Comparison of ENCODE assay signal across 2 cellular contexts in the genomic region with DNA sequence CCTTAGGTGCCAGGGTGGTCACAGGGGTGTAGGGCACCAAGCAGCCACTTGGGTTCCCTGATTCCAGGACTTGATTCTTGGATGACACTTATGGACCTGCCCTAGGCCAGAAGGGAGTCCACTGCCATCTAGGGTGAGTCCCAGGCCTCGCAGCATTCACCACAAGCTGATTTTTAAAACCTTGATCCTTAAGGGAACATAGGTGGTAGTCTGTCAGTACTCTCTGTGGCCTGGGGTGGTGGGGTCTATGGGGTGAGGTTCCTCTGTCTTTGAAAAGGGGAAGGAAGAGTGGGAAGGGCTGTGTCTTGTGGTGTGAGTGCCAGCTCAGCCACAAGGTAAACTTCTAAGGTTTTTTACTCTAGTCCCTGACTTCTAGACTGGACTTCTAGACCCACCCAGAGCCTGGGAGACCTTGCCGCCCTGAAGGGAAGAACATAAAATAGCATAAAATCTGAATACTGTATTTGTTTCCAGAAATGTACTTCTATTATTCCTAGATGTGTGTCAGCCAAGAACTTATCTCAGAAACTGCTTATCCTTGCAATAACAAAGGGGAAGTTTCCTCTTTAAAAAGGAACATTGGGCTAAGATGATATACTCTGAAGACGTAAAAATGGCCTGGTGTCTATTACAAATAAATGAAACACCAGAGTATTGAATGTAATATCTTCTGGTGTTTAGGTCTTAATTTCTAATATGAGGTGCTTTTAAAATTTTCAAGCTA.
TF ChIP-seq lines count a peak whose summit lies in the region.

No MANE protein-coding gene starts in this region.

TF ChIP-seq in SK-N-SH treated with all-trans-retinoic acid at 6 μM for 48 hours, 23 proteins besides CTCF, POLR2A, EP300 and RAD21 (continued from another document):
- TF ChIP-seq, protein P1, sequence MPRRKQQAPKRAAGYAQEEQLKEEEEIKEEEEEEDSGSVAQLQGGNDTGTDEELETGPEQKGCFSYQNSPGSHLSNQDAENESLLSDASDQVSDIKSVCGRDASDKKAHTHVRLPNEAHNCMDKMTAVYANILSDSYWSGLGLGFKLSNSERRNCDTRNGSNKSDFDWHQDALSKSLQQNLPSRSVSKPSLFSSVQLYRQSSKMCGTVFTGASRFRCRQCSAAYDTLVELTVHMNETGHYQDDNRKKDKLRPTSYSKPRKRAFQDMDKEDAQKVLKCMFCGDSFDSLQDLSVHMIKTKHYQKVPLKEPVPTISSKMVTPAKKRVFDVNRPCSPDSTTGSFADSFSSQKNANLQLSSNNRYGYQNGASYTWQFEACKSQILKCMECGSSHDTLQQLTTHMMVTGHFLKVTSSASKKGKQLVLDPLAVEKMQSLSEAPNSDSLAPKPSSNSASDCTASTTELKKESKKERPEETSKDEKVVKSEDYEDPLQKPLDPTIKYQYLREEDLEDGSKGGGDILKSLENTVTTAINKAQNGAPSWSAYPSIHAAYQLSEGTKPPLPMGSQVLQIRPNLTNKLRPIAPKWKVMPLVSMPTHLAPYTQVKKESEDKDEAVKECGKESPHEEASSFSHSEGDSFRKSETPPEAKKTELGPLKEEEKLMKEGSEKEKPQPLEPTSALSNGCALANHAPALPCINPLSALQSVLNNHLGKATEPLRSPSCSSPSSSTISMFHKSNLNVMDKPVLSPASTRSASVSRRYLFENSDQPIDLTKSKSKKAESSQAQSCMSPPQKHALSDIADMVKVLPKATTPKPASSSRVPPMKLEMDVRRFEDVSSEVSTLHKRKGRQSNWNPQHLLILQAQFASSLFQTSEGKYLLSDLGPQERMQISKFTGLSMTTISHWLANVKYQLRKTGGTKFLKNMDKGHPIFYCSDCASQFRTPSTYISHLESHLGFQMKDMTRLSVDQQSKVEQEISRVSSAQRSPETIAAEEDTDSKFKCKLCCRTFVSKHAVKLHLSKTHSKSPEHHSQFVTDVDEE (CRISPR knock-in tag; IDR thresholded peaks at IDR 0.05) = no peak
- no peak for TF ChIP-seq SNAI2 (CRISPR knock-in tag; IDR thresholded peaks at IDR 0.05)
- no peak for TF ChIP-seq POU6F1 (CRISPR knock-in tag; IDR thresholded peaks at IDR 0.05; ENCODE audit: borderline replicate concordance, low read depth)
- no peak for TF ChIP-seq ESRRG (CRISPR knock-in tag; IDR thresholded peaks at IDR 0.05)
- TF ChIP-seq, protein P2, sequence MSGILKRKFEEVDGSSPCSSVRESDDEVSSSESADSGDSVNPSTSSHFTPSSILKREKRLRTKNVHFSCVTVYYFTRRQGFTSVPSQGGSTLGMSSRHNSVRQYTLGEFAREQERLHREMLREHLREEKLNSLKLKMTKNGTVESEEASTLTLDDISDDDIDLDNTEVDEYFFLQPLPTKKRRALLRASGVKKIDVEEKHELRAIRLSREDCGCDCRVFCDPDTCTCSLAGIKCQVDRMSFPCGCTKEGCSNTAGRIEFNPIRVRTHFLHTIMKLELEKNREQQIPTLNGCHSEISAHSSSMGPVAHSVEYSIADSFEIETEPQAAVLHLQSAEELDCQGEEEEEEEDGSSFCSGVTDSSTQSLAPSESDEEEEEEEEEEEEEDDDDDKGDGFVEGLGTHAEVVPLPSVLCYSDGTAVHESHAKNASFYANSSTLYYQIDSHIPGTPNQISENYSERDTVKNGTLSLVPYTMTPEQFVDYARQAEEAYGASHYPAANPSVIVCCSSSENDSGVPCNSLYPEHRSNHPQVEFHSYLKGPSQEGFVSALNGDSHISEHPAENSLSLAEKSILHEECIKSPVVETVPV (CRISPR knock-in tag; IDR thresholded peaks at IDR 0.05) = no peak
- no peak for TF ChIP-seq ISL1 (CRISPR knock-in tag; IDR thresholded peaks at IDR 0.05)
- TF ChIP-seq GLIS3 (CRISPR knock-in tag; IDR thresholded peaks at IDR 0.05) = no peak
- TF ChIP-seq ZNF8 (CRISPR knock-in tag; IDR thresholded peaks at IDR 0.05) = no peak

TF ChIP-seq in SK-N-SH, 30 proteins besides CTCF, POLR2A, EP300 and RAD21 (continued from another document):
- TF ChIP-seq REST (IDR thresholded peaks at IDR 0.05; ENCODE audit: low read depth, low read length) (no peak), MAX (IDR thresholded peaks at IDR 0.05; ENCODE audit: low read depth) (no peak), MXI1 (IDR thresholded peaks at IDR 0.05; ENCODE audit: low read depth, low read length) (no peak), YY1 (IDR thresholded peaks at IDR 0.05; ENCODE audit: low read depth) (no peak), TCF12 (IDR thresholded peaks at IDR 0.05) (no peak), CHD2 (IDR thresholded peaks at IDR 0.05; ENCODE audit: low read length, partially characterized antibody) (no peak), GABPA (IDR thresholded peaks at IDR 0.05; ENCODE audit: low read depth) (no peak), NFIC (IDR thresholded peaks at IDR 0.05; ENCODE audit: borderline replicate concordance) (no peak), RFX5 (IDR thresholded peaks at IDR 0.05; ENCODE audit: low read length) (no peak), GATA2 (CRISPR knock-in tag; IDR thresholded peaks at IDR 0.05) (no peak), TAF1 (IDR thresholded peaks at IDR 0.05; ENCODE audit: borderline replicate concordance, low read depth, low read length) (no peak), RXRA (IDR thresholded peaks at IDR 0.05; ENCODE audit: borderline replicate concordance, low read depth) (no peak), FOSL2 (IDR thresholded peaks at IDR 0.05; ENCODE audit: borderline replicate concordance, low read depth) (no peak), RCOR1 (IDR thresholded peaks at IDR 0.05; ENCODE audit: low read length) (no peak), JUND (IDR thresholded peaks at IDR 0.05) (no peak)
- TF ChIP-seq, protein P3, sequence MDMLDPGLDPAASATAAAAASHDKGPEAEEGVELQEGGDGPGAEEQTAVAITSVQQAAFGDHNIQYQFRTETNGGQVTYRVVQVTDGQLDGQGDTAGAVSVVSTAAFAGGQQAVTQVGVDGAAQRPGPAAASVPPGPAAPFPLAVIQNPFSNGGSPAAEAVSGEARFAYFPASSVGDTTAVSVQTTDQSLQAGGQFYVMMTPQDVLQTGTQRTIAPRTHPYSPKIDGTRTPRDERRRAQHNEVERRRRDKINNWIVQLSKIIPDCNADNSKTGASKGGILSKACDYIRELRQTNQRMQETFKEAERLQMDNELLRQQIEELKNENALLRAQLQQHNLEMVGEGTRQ (IDR thresholded peaks at IDR 0.05; ENCODE audit: borderline replicate concordance, low read depth, low read length) = no peak
